In genomic region chr13:42373048-42373812, GRCh38 we compare ENCODE assay signal across 22 cellular contexts.
DNase-seq lines count a peak whose midpoint lies in the region; ATAC-seq, FAIRE-seq and TF ChIP-seq lines count a peak whose summit lies in the region.
"Had no signal": no experiment of that assay in that cellular context is flagged by ENCODE, and none has a peak within 500 bp of the region (broad histone marks: within the 10 kb centered on the region; RNA-seq: fewer than 3 reads in every experiment).

No MANE protein-coding gene starts in this region.

- H3K9me3 ChIP-seq in small intestine (ENCODE audit: control insufficient read depth, low read depth) = no peaks in the 10 kb centered on the region

- no peak overlapping the region for H3K27ac ChIP-seq in small intestine (ENCODE audit: low read depth in 1 of 2, low read length in 1 of 2)
- H3K27ac ChIP-seq: BLaER1 had no signal

- no peak for TF ChIP-seq POLR2A in GM12892 (IDR thresholded peaks at IDR 0.05; ENCODE audit: low read depth, low read length)

- peaks cover 79% of the 10 kb centered on the region for H3K4me1 Mint-ChIP-seq in activated CD8-positive, alpha-beta memory T cell treated with anti-CD3 and anti-CD28 coated beads, Interleukin-2, amount 10 ng/mL, durations not matched to agents 7 days and 5 days
- peaks cover 76% of the 10 kb centered on the region for H3K4me1 Mint-ChIP-seq in activated CD4-positive, alpha-beta memory T cell treated with anti-CD3 and anti-CD28 coated beads, Interleukin-2, amount 10 ng/mL, durations not matched to agents 7 days and 5 days

- H3K4me1 ChIP-seq in small intestine (ENCODE audit: control insufficient read depth in 2 of 2, insufficient read depth in 1 of 2, low read depth in 1 of 2, low read length in 1 of 2) = peaks cover 0 to 2% of the 10 kb centered on the region in 2 donors

- FAIRE-seq in GM12892 (lab: Jason Lieb, UNC) (peak; percentile 84), small intestine (lab: Jason Lieb, UNC) (peak; percentile 71)
- FAIRE-seq: HepG2, RCC 7860 had no signal

- WGBS in small intestine, 3 donors = 76 to 80% (median 78%) methylated on average over 7 of the region's 7 CpGs

- CTCF ChIA-PET in activated CD8-positive, alpha-beta memory T cell treated with anti-CD3 and anti-CD28 coated beads, Interleukin-2, amount 10 ng/mL, durations not matched to agents 7 days and 5 days (lab: Charles Lee) = interaction anchor here (0.7 to 2.7 kb wide), 4 partner anchors 9 to 104 kb away, joined by 3 to 14 read pairs (median 5); no protein-coding TSS in a partner anchor
- CTCF ChIA-PET in activated CD4-positive, alpha-beta memory T cell treated with anti-CD3 and anti-CD28 coated beads, Interleukin-2, amount 10 ng/mL, durations not matched to agents 7 days and 5 days (lab: Charles Lee) = interaction anchor here (0.7 to 1.4 kb wide), 3 partner anchors 9 to 185 kb away, joined by 3 read pairs; no protein-coding TSS in a partner anchor

- H3K27ac Mint-ChIP-seq in activated CD8-positive, alpha-beta memory T cell treated with anti-CD3 and anti-CD28 coated beads, Interleukin-2, amount 10 ng/mL, durations not matched to agents 7 days and 5 days = peak overlapping the region; percentile 68
- peak overlapping the region; percentile 67 for H3K27ac Mint-ChIP-seq in activated CD4-positive, alpha-beta memory T cell treated with anti-CD3 and anti-CD28 coated beads, Interleukin-2, amount 10 ng/mL, durations not matched to agents 7 days and 5 days
- H3K27ac Mint-ChIP-seq: CD8-positive, alpha-beta memory T cell; HFFc6 had no signal

- no peaks in the 10 kb centered on the region for H3K27me3 Mint-ChIP-seq in activated CD8-positive, alpha-beta memory T cell treated with anti-CD3 and anti-CD28 coated beads, Interleukin-2, amount 10 ng/mL, durations not matched to agents 7 days and 5 days
- no peaks in the 10 kb centered on the region for H3K27me3 Mint-ChIP-seq in activated CD4-positive, alpha-beta memory T cell treated with anti-CD3 and anti-CD28 coated beads, Interleukin-2, amount 10 ng/mL, durations not matched to agents 7 days and 5 days

- no peaks in the 10 kb centered on the region for H3K9me3 Mint-ChIP-seq in activated CD8-positive, alpha-beta memory T cell treated with anti-CD3 and anti-CD28 coated beads, Interleukin-2, amount 10 ng/mL, durations not matched to agents 7 days and 5 days (ENCODE audit: low read depth)
- H3K9me3 Mint-ChIP-seq in activated CD4-positive, alpha-beta memory T cell treated with anti-CD3 and anti-CD28 coated beads, Interleukin-2, amount 10 ng/mL, durations not matched to agents 7 days and 5 days = no peaks in the 10 kb centered on the region
- H3K9me3 Mint-ChIP-seq: CD8-positive, alpha-beta memory T cell; HFFc6 had no signal

- H3K36me3 Mint-ChIP-seq in activated CD8-positive, alpha-beta memory T cell treated with anti-CD3 and anti-CD28 coated beads, Interleukin-2, amount 10 ng/mL, durations not matched to agents 7 days and 5 days = peaks cover 2% of the 10 kb centered on the region
- H3K36me3 Mint-ChIP-seq in activated CD4-positive, alpha-beta memory T cell treated with anti-CD3 and anti-CD28 coated beads, Interleukin-2, amount 10 ng/mL, durations not matched to agents 7 days and 5 days (ENCODE audit: low read depth) = peaks cover 5% of the 10 kb centered on the region

- no peaks in the 10 kb centered on the region for H3K36me3 ChIP-seq in small intestine (ENCODE audit: control insufficient read depth in 2 of 2, insufficient read depth in 2 of 2, low read length in 2 of 2)
- H3K36me3 ChIP-seq: BLaER1 had no signal

- POLR2A ChIA-PET in activated CD4-positive, alpha-beta memory T cell treated with anti-CD3 and anti-CD28 coated beads, Interleukin-2, amount 10 ng/mL, durations not matched to agents 7 days and 5 days (lab: Charles Lee) = interaction anchor here (1.0 to 17.7 kb wide), 3 partner anchors 17 to 20 kb away, joined by 3 to 301 read pairs (median 5); no protein-coding TSS in a partner anchor

- ATAC-seq in activated CD8-positive, alpha-beta memory T cell treated with anti-CD3 and anti-CD28 coated beads, Interleukin-2, amount 10 ng/mL, durations not matched to agents 7 days and 5 days = peak; percentile 20
- ATAC-seq: HepG2, Right ventricle myocardium inferior had no signal

- DNase-seq in activated CD8-positive, alpha-beta memory T cell treated with anti-CD3 and anti-CD28 coated beads, Interleukin-2, amount 10 ng/mL, durations not matched to agents 7 days and 5 days = no peak
- DNase-seq in activated CD8-positive, alpha-beta memory T cell treated with anti-CD3 and anti-CD28 coated beads, Interleukin-2, amount 50 U/mL, for 48 hours = no peak
- DNase-seq in GM12892 (ENCODE audit: insufficient read length) (no peak), small intestine (no peak), HT-29 (ENCODE audit: low spot score) (no peak), NCI-H1694 (lab: John Stamatoyannopoulos, UW) (no peak)
- no peak for DNase-seq in activated CD4-positive, alpha-beta memory T cell treated with anti-CD3 and anti-CD28 coated beads, Interleukin-2, amount 10 ng/mL, durations not matched to agents 7 days and 5 days
- DNase-seq: CD8-positive, alpha-beta memory T cell; DMS53; EL; H7; HFFc6; KBM-7; NCI-H1105; NCI-H1694 treated with DMSO at 0.1 percent for 48 hours; NCI-H510A; NCI-H748 treated with DMSO at 0.1 percent for 48 hours; NK-92 treated with Interleukin-12 subunit alpha and Interleukin-12 subunit beta, amount 100 ng/mL, for 24 hours had no signal

- no peak overlapping the region for H3K4me3 ChIP-seq in small intestine (ENCODE audit: low read depth in 1 of 2, low read length in 2 of 2)
- H3K4me3 ChIP-seq: BLaER1 had no signal

- no peak overlapping the region for H3K4me3 Mint-ChIP-seq in activated CD8-positive, alpha-beta memory T cell treated with anti-CD3 and anti-CD28 coated beads, Interleukin-2, amount 10 ng/mL, durations not matched to agents 7 days and 5 days
- no peak overlapping the region for H3K4me3 Mint-ChIP-seq in activated CD4-positive, alpha-beta memory T cell treated with anti-CD3 and anti-CD28 coated beads, Interleukin-2, amount 10 ng/mL, durations not matched to agents 7 days and 5 days
- H3K4me3 Mint-ChIP-seq: CD8-positive, alpha-beta memory T cell; HFFc6 had no signal

- no peaks in the 10 kb centered on the region for H3K27me3 ChIP-seq in small intestine (ENCODE audit: control insufficient read depth in 2 of 2, insufficient read depth in 2 of 2, low read length in 2 of 2)
- H3K27me3 ChIP-seq: BLaER1 had no signal
